ENCODE assay signal across 22 cellular contexts in genomic region chr5:169004551-169004950, GRCh38.
DNase-seq lines count a peak whose midpoint lies in the region; ATAC-seq, FAIRE-seq and TF ChIP-seq lines count a peak whose summit lies in the region.
"Had no signal": no experiment of that assay in that cellular context is flagged by ENCODE, and none has a peak within 500 bp of the region (broad histone marks: within the 10 kb centered on the region; RNA-seq: fewer than 3 reads in every experiment).

No MANE protein-coding gene starts in this region.

- H3K27me3 Mint-ChIP-seq in astrocyte (ENCODE audit: low read depth, unreplicated experiment) = no peaks in the 10 kb centered on the region
- peaks cover 13% of the 10 kb centered on the region for H3K27me3 Mint-ChIP-seq in activated CD4-positive, alpha-beta T cell treated with anti-CD3 and anti-CD28 coated beads, Interleukin-2, amount 10 ng/mL, durations not matched to agents 24 days and 14 days
- H3K27me3 Mint-ChIP-seq in effector memory CD8-positive, alpha-beta T cell = peaks cover 17 to 25% of the 10 kb centered on the region in 2 donors

- peak overlapping the region; percentile 78 for H3K27ac Mint-ChIP-seq in astrocyte (ENCODE audit: unreplicated experiment)
- H3K27ac Mint-ChIP-seq in activated CD4-positive, alpha-beta T cell treated with anti-CD3 and anti-CD28 coated beads, Interleukin-2, amount 10 ng/mL, durations not matched to agents 24 days and 14 days = no peak overlapping the region
- no peak overlapping the region for H3K27ac Mint-ChIP-seq in effector memory CD8-positive, alpha-beta T cell
- H3K27ac Mint-ChIP-seq: activated CD4-positive, alpha-beta T cell treated with anti-CD3 and anti-CD28 coated beads, Interleukin-2, amount 10 ng/mL, durations not matched to agents 7 days and 5 days; activated naive CD8-positive, alpha-beta T cell treated with anti-CD3 and anti-CD28 coated beads, Interleukin-2, amount 50 U/mL, for 24 hours; CD4-positive, CD25-positive, alpha-beta regulatory T cell had no signal

- H3K4me3 Mint-ChIP-seq in astrocyte (ENCODE audit: unreplicated experiment) = no peak overlapping the region
- H3K4me3 Mint-ChIP-seq in activated CD4-positive, alpha-beta T cell treated with anti-CD3 and anti-CD28 coated beads, Interleukin-2, amount 10 ng/mL, durations not matched to agents 24 days and 14 days = no peak overlapping the region
- H3K4me3 Mint-ChIP-seq in effector memory CD8-positive, alpha-beta T cell = no peak overlapping the region
- H3K4me3 Mint-ChIP-seq: activated CD4-positive, alpha-beta T cell treated with anti-CD3 and anti-CD28 coated beads, Interleukin-2, amount 10 ng/mL, durations not matched to agents 7 days and 5 days; activated naive CD8-positive, alpha-beta T cell treated with anti-CD3 and anti-CD28 coated beads, Interleukin-2, amount 50 U/mL, for 24 hours; CD4-positive, CD25-positive, alpha-beta regulatory T cell had no signal

- peaks cover 22% of the 10 kb centered on the region for H3K4me1 Mint-ChIP-seq in astrocyte (ENCODE audit: low read depth, unreplicated experiment)
- H3K4me1 Mint-ChIP-seq in activated CD4-positive, alpha-beta T cell treated with anti-CD3 and anti-CD28 coated beads, Interleukin-2, amount 10 ng/mL, durations not matched to agents 24 days and 14 days = no peaks in the 10 kb centered on the region
- H3K4me1 Mint-ChIP-seq in effector memory CD8-positive, alpha-beta T cell (ENCODE audit: low read depth in 2 of 2) = no peaks in the 10 kb centered on the region
- H3K4me1 Mint-ChIP-seq: activated CD4-positive, alpha-beta T cell treated with anti-CD3 and anti-CD28 coated beads, Interleukin-2, amount 10 ng/mL, durations not matched to agents 7 days and 5 days; activated naive CD8-positive, alpha-beta T cell treated with anti-CD3 and anti-CD28 coated beads, Interleukin-2, amount 50 U/mL, for 24 hours; CD4-positive, CD25-positive, alpha-beta regulatory T cell had no signal

- intact Hi-C loops in activated CD4-positive, alpha-beta T cell treated with anti-CD3 and anti-CD28 coated beads, Interleukin-2, amount 10 ng/mL, durations not matched to agents 24 days and 14 days (cut with micrococcal nuclease) = no loop called here

- H3K27me3 ChIP-seq in astrocyte (ENCODE audit: insufficient read depth, low read length) (no peaks in the 10 kb centered on the region), smooth muscle cell (ENCODE audit: low read depth) (no peaks in the 10 kb centered on the region)

- no peak for ATAC-seq in effector memory CD8-positive, alpha-beta T cell (replicated peaks)
- ATAC-seq: activated naive CD8-positive, alpha-beta T cell treated with anti-CD3 and anti-CD28 coated beads, Interleukin-2, amount 50 U/mL, for 24 hours; PC-3 had no signal

- no peaks in the 10 kb centered on the region for H3K36me3 ChIP-seq in astrocyte (ENCODE audit: insufficient read depth, low read length)
- no peaks in the 10 kb centered on the region for H3K36me3 ChIP-seq in smooth muscle cell (ENCODE audit: low read depth)
- H3K36me3 ChIP-seq: heart left ventricle had no signal

- TF ChIP-seq CTCF in astrocyte (IDR thresholded peaks at IDR 0.05; ENCODE audit: insufficient read depth, low read depth, low read length) (no peak), smooth muscle cell (IDR thresholded peaks at IDR 0.05; ENCODE audit: borderline replicate concordance, insufficient read depth, poor library complexity, severe bottlenecking) (no peak)

- WGBS in smooth muscle cell (ENCODE audit: low lambda C conversion rate) = 60% methylated on average over 4 of the region's 4 CpGs

- H3K4me1 ChIP-seq in astrocyte (ENCODE audit: insufficient read depth, low read length) = peaks cover 12% of the 10 kb centered on the region
- peaks cover 13% of the 10 kb centered on the region for H3K4me1 ChIP-seq in smooth muscle cell (ENCODE audit: low read depth)

- no peaks in the 10 kb centered on the region for H3K9me3 Mint-ChIP-seq in astrocyte (ENCODE audit: unreplicated experiment)
- no peaks in the 10 kb centered on the region for H3K9me3 Mint-ChIP-seq in activated CD4-positive, alpha-beta T cell treated with anti-CD3 and anti-CD28 coated beads, Interleukin-2, amount 10 ng/mL, durations not matched to agents 24 days and 14 days
- no peaks in the 10 kb centered on the region for H3K9me3 Mint-ChIP-seq in effector memory CD8-positive, alpha-beta T cell
- H3K9me3 Mint-ChIP-seq: activated CD4-positive, alpha-beta T cell treated with anti-CD3 and anti-CD28 coated beads, Interleukin-2, amount 10 ng/mL, durations not matched to agents 7 days and 5 days; activated naive CD8-positive, alpha-beta T cell treated with anti-CD3 and anti-CD28 coated beads, Interleukin-2, amount 50 U/mL, for 24 hours had no signal

- H2AFZ ChIP-seq in astrocyte (ENCODE audit: low read depth, low read length) (no peak overlapping the region), smooth muscle cell (ENCODE audit: low read depth) (no peak overlapping the region)
- H2AFZ ChIP-seq: GM23248 had no signal

- H3K9ac ChIP-seq in astrocyte (ENCODE audit: low read length) = no peak overlapping the region
- H3K9ac ChIP-seq in smooth muscle cell (ENCODE audit: low read depth) = no peak overlapping the region
- H3K9ac ChIP-seq: GM23248 had no signal

- H3K27ac ChIP-seq in astrocyte (ENCODE audit: low read depth, low read length) (no peak overlapping the region), smooth muscle cell (ENCODE audit: low read depth) (peak overlapping the region; percentile 25)
- H3K27ac ChIP-seq: GM23248 had no signal

- POLR2A ChIA-PET in HEK293T (lab: Yijun Ruan, JAX) = interaction anchor here (0.6 kb wide), 1 partner anchor 579 kb away, joined by 3 read pairs; the partner anchor contains the start of gene SPDL1

- H3K9me3 ChIP-seq in astrocyte (ENCODE audit: insufficient read depth, low read depth, low read length) = no peaks in the 10 kb centered on the region
- H3K9me3 ChIP-seq in smooth muscle cell (replicated peaks; ENCODE audit: low read depth) = no peaks in the 10 kb centered on the region
- H3K9me3 ChIP-seq: heart left ventricle had no signal

- H3K36me3 Mint-ChIP-seq in astrocyte (ENCODE audit: low read depth, unreplicated experiment) = no peaks in the 10 kb centered on the region
- no peaks in the 10 kb centered on the region for H3K36me3 Mint-ChIP-seq in activated CD4-positive, alpha-beta T cell treated with anti-CD3 and anti-CD28 coated beads, Interleukin-2, amount 10 ng/mL, durations not matched to agents 24 days and 14 days (ENCODE audit: low read depth)
- H3K36me3 Mint-ChIP-seq in effector memory CD8-positive, alpha-beta T cell (ENCODE audit: insufficient read depth) = no peaks in the 10 kb centered on the region
- H3K36me3 Mint-ChIP-seq: CD4-positive, CD25-positive, alpha-beta regulatory T cell had no signal

- H3F3A ChIP-seq in smooth muscle cell (ENCODE audit: low read depth) = peaks cover 6% of the 10 kb centered on the region

- H3K4me2 ChIP-seq in astrocyte (ENCODE audit: low read length) (no peak overlapping the region), smooth muscle cell (peak overlapping the region; percentile 9)

- CTCF ChIA-PET in HEK293T (lab: Yijun Ruan, JAX) = interaction anchor here (0.8 to 1.6 kb wide), 7 partner anchors 9 to 193 kb away, joined by 3 to 6 read pairs (median 4); no protein-coding TSS in a partner anchor

- H3K4me3 ChIP-seq in astrocyte (ENCODE audit: insufficient read depth, low read depth, low read length) (no peak overlapping the region), smooth muscle cell (no peak overlapping the region)
- H3K4me3 ChIP-seq: GM23248, heart left ventricle had no signal

- H4K20me1 ChIP-seq in astrocyte (ENCODE audit: insufficient read depth, low read length) (no peaks in the 10 kb centered on the region), smooth muscle cell (ENCODE audit: low read depth) (peaks cover 6% of the 10 kb centered on the region)

- DNase-seq in HEK293T (ENCODE audit: extremely low spot score) = no peak
- DNase-seq in astrocyte (ENCODE audit: low read depth) = peak; percentile 73
- peak; percentile 70 for DNase-seq in kidney glomerular epithelial cell (lab: John Stamatoyannopoulos, UW)
- no peak for DNase-seq in smooth muscle cell (lab: John Stamatoyannopoulos, UW; ENCODE audit: unreplicated experiment)
- DNase-seq in DMS114 treated with DMSO at 0.1 percent for 48 hours (lab: John Stamatoyannopoulos, UW; ENCODE audit: unreplicated experiment) = no peak
- DNase-seq in activated CD4-positive, alpha-beta T cell treated with anti-CD3 and anti-CD28 coated beads, Interleukin-2, amount 10 ng/mL, durations not matched to agents 24 days and 14 days = no peak
- DNase-seq in NOMO-1 treated with dmso at 0.1 percent for 144 hours (lab: John Stamatoyannopoulos, UW; ENCODE audit: unreplicated experiment) = no peak
- DNase-seq in effector memory CD8-positive, alpha-beta T cell = no peak
- DNase-seq: activated CD4-positive, alpha-beta T cell treated with anti-CD3 and anti-CD28 coated beads, Interleukin-2, amount 10 ng/mL, durations not matched to agents 7 days and 5 days; activated CD8-positive, alpha-beta memory T cell treated with anti-CD3 and anti-CD28 coated beads, Interleukin-2, amount 50 U/mL, for 48 hours; activated naive CD8-positive, alpha-beta T cell treated with anti-CD3 and anti-CD28 coated beads, Interleukin-2, amount 50 U/mL, for 24 hours; CD4-positive, CD25-positive, alpha-beta regulatory T cell; DMS153; effector memory CD4-positive, alpha-beta T cell; GF-D8; heart left ventricle; MM.1S; NCI-H1436; NCI-H774; PC-3; SHP77 had no signal

- H3K79me2 ChIP-seq in astrocyte (ENCODE audit: insufficient read depth, low read length) (no peaks in the 10 kb centered on the region), smooth muscle cell (ENCODE audit: low read depth) (no peaks in the 10 kb centered on the region)

- no peak for FAIRE-seq in astrocyte (lab: Jason Lieb, UNC)

TF ChIP-seq in HEK293T, 16 proteins besides CTCF, POLR2A, EP300 and RAD21:
- no peak for TF ChIP-seq BHLHE40 (IDR thresholded peaks at IDR 0.05; ENCODE audit: borderline replicate concordance)
- peak; percentile 37; the same call in 1 of the 2 replicates for TF ChIP-seq L3MBTL2 (conservative IDR thresholded peaks at IDR 0.05)
TF ChIP-seq in HEK293T: peak in this region for 1.

Comparison
In these comparisons a context has a peak if more than half of its experiments do, and no peak if none do; other contexts are left out.
1. DNase-seq: peak in astrocyte (single experiment) and kidney glomerular epithelial cell (single experiment); none in HEK293T (single experiment), smooth muscle cell (single experiment), DMS114 treated with DMSO at 0.1 percent for 48 hours (single experiment), activated CD4-positive, alpha-beta T cell treated with anti-CD3 and anti-CD28 coated beads, Interleukin-2, amount 10 ng/mL, durations not matched to agents 24 days and 14 days (single experiment), NOMO-1 treated with dmso at 0.1 percent for 144 hours (single experiment) and effector memory CD8-positive, alpha-beta T cell (0 of 3).